1 cellular context compared by ENCODE assay signal in genomic region chr19:56837892-56838679, GRCh38.
TF ChIP-seq lines count a peak whose summit lies in the region.

No MANE protein-coding gene starts in this region.

TF ChIP-seq in HepG2, 621 proteins besides CTCF, POLR2A, EP300 and RAD21 (continued from another document and continues in another):
- TF ChIP-seq LRRFIP1 (CRISPR knock-in tag; conservative IDR thresholded peaks at IDR 0.05) (no peak), MIER3 (CRISPR knock-in tag; IDR thresholded peaks at IDR 0.05; ENCODE audit: borderline replicate concordance) (0 out of 2 replicates have a peak, but pooled peaks have one; percentile 23), NFYB (CRISPR knock-in tag; IDR thresholded peaks at IDR 0.05) (no peak), CERS6 (CRISPR knock-in tag; IDR thresholded peaks at IDR 0.05) (no peak), ZNF121 (CRISPR knock-in tag; IDR thresholded peaks at IDR 0.05) (no peak), IRF1 (CRISPR knock-in tag; IDR thresholded peaks at IDR 0.05; ENCODE audit: low read depth) (no peak), E2F2 (CRISPR knock-in tag; IDR thresholded peaks at IDR 0.05; ENCODE audit: borderline replicate concordance) (no peak), ZNF496 (CRISPR knock-in tag; IDR thresholded peaks at IDR 0.05; ENCODE audit: insufficient replicate concordance) (no peak), KDM2A (CRISPR knock-in tag; IDR thresholded peaks at IDR 0.05; ENCODE audit: borderline replicate concordance, low read depth) (0 out of 2 replicates have a peak, but pooled peaks have one; percentile 7), YY1 (IDR thresholded peaks at IDR 0.05; ENCODE audit: insufficient read depth, insufficient replicate concordance, low read depth, low read length) (peak; percentile 87), ZZZ3 (CRISPR knock-in tag; IDR thresholded peaks at IDR 0.05; ENCODE audit: borderline replicate concordance) (peak; percentile 79; the same call in 1 of the 2 replicates), GFI1 (CRISPR knock-in tag; IDR thresholded peaks at IDR 0.05; ENCODE audit: borderline replicate concordance) (no peak), TBX3 (IDR thresholded peaks at IDR 0.05; ENCODE audit: borderline replicate concordance) (peak; percentile 10; the same call in 1 of the 2 replicates), PHF20 (CRISPR knock-in tag; IDR thresholded peaks at IDR 0.05) (no peak), ZNF710 (CRISPR knock-in tag; IDR thresholded peaks at IDR 0.05; ENCODE audit: borderline replicate concordance) (no peak), ZNF354B (CRISPR knock-in tag; IDR thresholded peaks at IDR 0.05) (no peak), ZNF687 (CRISPR knock-in tag; IDR thresholded peaks at IDR 0.05) (peak; percentile 22), ZKSCAN5 (CRISPR knock-in tag; IDR thresholded peaks at IDR 0.05) (no peak), ZMYM4 (CRISPR knock-in tag; IDR thresholded peaks at IDR 0.05) (no peak), POLR2G (IDR thresholded peaks at IDR 0.05; ENCODE audit: low read depth, low read length) (peak; percentile 48; the same call in 1 of the 2 replicates), RBM22 (optimal IDR thresholded peaks at IDR 0.05; ENCODE audit: low read length) (peak; percentile 51), ZNF317 (CRISPR knock-in tag; IDR thresholded peaks at IDR 0.05) (no peak), BCL6 (CRISPR knock-in tag; IDR thresholded peaks at IDR 0.05) (no peak), NPAS2 (CRISPR knock-in tag; IDR thresholded peaks at IDR 0.05; ENCODE audit: borderline replicate concordance) (no peak), HNRNPH1 (optimal IDR thresholded peaks at IDR 0.05; ENCODE audit: low read depth, low read length) (no peak), FOSL1 (CRISPR knock-in tag; IDR thresholded peaks at IDR 0.05; ENCODE audit: borderline replicate concordance) (no peak), SAP130 (CRISPR knock-in tag; IDR thresholded peaks at IDR 0.05; ENCODE audit: low read depth) (peak; percentile 39; the same call in 1 of the 2 replicates), ZNF678 (CRISPR knock-in tag; IDR thresholded peaks at IDR 0.05) (no peak), RNF2 (conservative IDR thresholded peaks at IDR 0.05; ENCODE audit: low read depth) (no peak), RELA (CRISPR knock-in tag; IDR thresholded peaks at IDR 0.05) (no peak), KLF9 (CRISPR knock-in tag; IDR thresholded peaks at IDR 0.05; ENCODE audit: low read depth) (no peak), ZNF441 (CRISPR knock-in tag; IDR thresholded peaks at IDR 0.05; ENCODE audit: borderline replicate concordance) (no peak), PBX3 (CRISPR knock-in tag; IDR thresholded peaks at IDR 0.05; ENCODE audit: borderline replicate concordance) (no peak), ZNF180 (CRISPR knock-in tag; IDR thresholded peaks at IDR 0.05; ENCODE audit: borderline replicate concordance, low read depth) (no peak), ZBTB38 (CRISPR knock-in tag; IDR thresholded peaks at IDR 0.05) (no peak), DR1 (CRISPR knock-in tag; IDR thresholded peaks at IDR 0.05) (no peak), DMTF1 (CRISPR knock-in tag; IDR thresholded peaks at IDR 0.05) (no peak), ZNF549 (CRISPR knock-in tag; IDR thresholded peaks at IDR 0.05) (no peak), PHF5A (CRISPR knock-in tag; IDR thresholded peaks at IDR 0.05; ENCODE audit: low read depth, unreplicated experiment) (no peak), ELF4 (CRISPR knock-in tag; IDR thresholded peaks at IDR 0.05; ENCODE audit: borderline replicate concordance) (no peak), ZNF367 (CRISPR knock-in tag; IDR thresholded peaks at IDR 0.05; ENCODE audit: borderline replicate concordance) (no peak), ATAD3A (CRISPR knock-in tag; IDR thresholded peaks at IDR 0.05) (no peak), LBX2 (CRISPR knock-in tag; IDR thresholded peaks at IDR 0.05; ENCODE audit: borderline replicate concordance) (no peak), TAF1 (CRISPR knock-in tag; IDR thresholded peaks at IDR 0.05) (peak; percentile 25; the same call in 1 of the 2 replicates), ZNF136 (CRISPR knock-in tag; IDR thresholded peaks at IDR 0.05; ENCODE audit: low read depth) (no peak), ZNF83 (CRISPR knock-in tag; IDR thresholded peaks at IDR 0.05; ENCODE audit: borderline replicate concordance) (no peak), PHF8 (CRISPR knock-in tag; IDR thresholded peaks at IDR 0.05) (no peak), USF2 (IDR thresholded peaks at IDR 0.05; ENCODE audit: low read depth, low read length) (peak; percentile 12; the same call in 1 of the 2 replicates), USF2 (CRISPR knock-in tag; IDR thresholded peaks at IDR 0.05; ENCODE audit: borderline replicate concordance) (peak; percentile 6; the same call in 1 of the 2 replicates), ZNF547 (CRISPR knock-in tag; IDR thresholded peaks at IDR 0.05) (0 out of 2 replicates have a peak, but pooled peaks have one; percentile 18), ZNF33A (CRISPR knock-in tag; IDR thresholded peaks at IDR 0.05; ENCODE audit: borderline replicate concordance) (no peak)
